In genomic region chr3:29072626-29073025, GRCh38 we compare ENCODE assay signal across 20 cellular contexts.
"Had no signal": no experiment of that assay in that cellular context is flagged by ENCODE, and none has a peak within 500 bp of the region (broad histone marks: within the 10 kb centered on the region; RNA-seq: fewer than 3 reads in every experiment).

No MANE protein-coding gene starts in this region.

- H3K27me3 Mint-ChIP-seq: natural killer cell treated with Interleukin-12 subunit alpha and Interleukin-12 subunit beta and Interleukin-15 and Interleukin-18, amount 100 ng/mL, for 72 hours; type B pancreatic cell had no signal

- H3K27ac Mint-ChIP-seq: activated naive CD8-positive, alpha-beta T cell treated with anti-CD3 and anti-CD28 coated beads for 36 hours; natural killer cell treated with Interleukin-12 subunit alpha and Interleukin-12 subunit beta and Interleukin-15 and Interleukin-18, amount 100 ng/mL, for 72 hours; type B pancreatic cell had no signal

- ATAC-seq: activated CD4-positive, CD25-positive, alpha-beta regulatory T cell treated with anti-CD3 and anti-CD28 coated beads, Interleukin-2, amount 50 U/mL, for 24 hours; activated T-cell treated with anti-CD3 and anti-CD28 coated beads, Interleukin-2, amount 50 U/mL, for 4 hours; left colon; natural killer cell treated with Interleukin-12 subunit alpha and Interleukin-12 subunit beta and Interleukin-15 and Interleukin-18, amount 100 ng/mL, for 72 hours; right lobe of liver had no signal

- H3K4me3 Mint-ChIP-seq: activated naive CD8-positive, alpha-beta T cell treated with anti-CD3 and anti-CD28 coated beads for 36 hours; activated T-cell treated with anti-CD3 and anti-CD28 coated beads, Interleukin-2, amount 50 U/mL, for 4 hours; natural killer cell treated with Interleukin-12 subunit alpha and Interleukin-12 subunit beta and Interleukin-15 and Interleukin-18, amount 100 ng/mL, for 72 hours; type B pancreatic cell had no signal

- H3K4me3 ChIP-seq: coronary artery, lung, prostate gland, right lobe of liver, suprapubic skin had no signal

- H3K4me1 Mint-ChIP-seq: activated naive CD8-positive, alpha-beta T cell treated with anti-CD3 and anti-CD28 coated beads for 36 hours had no signal

- DNase-seq: activated CD4-positive, alpha-beta T cell treated with anti-CD3 and anti-CD28 coated beads, Interleukin-2, amount 50 U/mL, for 48 hours; activated gamma-delta T cell treated with Interleukin-2 at 50 U/mL for 16 hours; activated naive CD8-positive, alpha-beta T cell treated with anti-CD3 and anti-CD28 coated beads for 36 hours; activated T-cell treated with anti-CD3 and anti-CD28 coated beads, Interleukin-2, amount 50 U/mL, for 4 hours; anterior cingulate cortex; effector CD4-positive, alpha-beta T cell; head of caudate nucleus; left colon; occipital lobe; right lobe of liver; stimulated activated CD4-positive, alpha-beta T cell treated with anti-CD3 and anti-CD28 coated beads, Interleukin-12 subunit alpha, Interleukin-12 subunit beta, amount 100 ng/mL, for 4 hours; stimulated activated naive CD4-positive, alpha-beta T cell; T-helper 2 cell had no signal

- H3K36me3 Mint-ChIP-seq: type B pancreatic cell had no signal
